Comparison of ENCODE assay signal across 8 cellular contexts in the genomic region with DNA sequence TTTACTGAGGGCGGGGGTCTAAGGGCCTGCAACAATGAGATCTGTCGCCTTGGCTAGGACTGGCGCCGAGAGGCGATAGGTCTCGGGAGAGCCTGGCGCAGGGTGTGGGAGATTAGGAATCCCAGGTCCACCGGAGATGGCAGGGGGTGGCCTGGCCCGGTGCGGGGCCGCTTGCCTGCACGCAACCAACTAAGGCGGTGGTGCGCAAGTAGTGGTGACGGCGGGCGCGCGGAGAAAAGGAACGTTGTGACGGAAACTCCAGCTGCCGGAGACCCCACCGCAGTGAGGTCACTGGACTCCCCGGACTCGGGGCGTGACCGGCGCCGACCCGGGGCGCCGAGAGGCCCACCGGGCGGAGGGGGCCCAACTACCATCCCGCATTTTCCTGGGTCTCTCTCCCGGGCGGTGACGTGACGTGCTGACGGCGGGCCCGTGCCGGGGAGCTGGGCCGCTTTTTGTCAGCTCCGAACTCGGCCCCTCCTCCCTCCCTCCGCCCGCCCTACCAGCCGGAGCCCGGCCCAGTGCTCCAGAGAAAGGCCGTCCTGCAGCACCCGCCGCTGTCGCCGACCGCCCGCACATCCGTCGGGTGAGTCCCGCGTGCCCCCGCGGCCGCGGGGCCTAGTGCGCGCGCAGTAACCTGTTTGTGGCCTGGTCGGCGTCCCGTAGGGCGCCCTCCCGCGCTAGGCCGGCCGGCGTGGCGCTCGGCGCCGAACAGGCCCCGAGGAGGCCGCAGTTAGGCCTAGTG. TPM values are rescaled to one million over a fixed set of nuclear protein-coding genes. Genes with fewer than 3 reads are reported as not detected.
DNase-seq lines count a peak whose midpoint lies in the region; ATAC-seq lines count a peak whose summit lies in the region.

A gene (plus strand): TSS at position 521 of the 745 bp plus-strand sequence. CDS start 18,556 bp downstream, outside the sequence.

- no peaks in the 10 kb centered on the region for H3K27me3 Mint-ChIP-seq in T-helper 17 cell
- H3K27me3 Mint-ChIP-seq in effector memory CD8-positive, alpha-beta T cell = no peaks in the 10 kb centered on the region

- DNase-seq in CMK (ENCODE audit: low read depth) (peak; percentile 32), T-helper 17 cell (peak; percentile 49 to 63 (median 52)), trophoblast cell (peak in 1 of 2 donors; percentile 46), midbrain (lab: John Stamatoyannopoulos, UW) (no peak), SHP77 treated with DMSO at 0.1 percent for 48 hours (lab: John Stamatoyannopoulos, UW) (no peak)
- peak; percentile 57 to 78 (median 61) for DNase-seq in effector memory CD8-positive, alpha-beta T cell

- H3K4me2 ChIP-seq in trophoblast cell (ENCODE audit: low read length) = peak within 1 kb of the TSS; percentile 76

- H3K9me3 ChIP-seq in T-helper 17 cell (ENCODE audit: control insufficient read depth, low read length, poor library complexity, severe bottlenecking) (no peaks in the 10 kb centered on the region), trophoblast cell (ENCODE audit: insufficient read depth, low read depth, low read length) (no peaks in the 10 kb centered on the region)

- H3K4me1 ChIP-seq in trophoblast cell (ENCODE audit: control insufficient read depth in 1 of 2, insufficient read depth in 2 of 2, low read length in 2 of 2) = peaks cover 3 to 5% of the 10 kb centered on the region in 2 experiments

- peak within 1 kb of the TSS; percentile 100 for H3K27ac ChIP-seq in trophoblast cell (ENCODE audit: low read depth, low read length)

- peak within 1 kb of the TSS; percentile 97 for H4K91ac ChIP-seq in trophoblast cell (ENCODE audit: low read depth, low read length)

- H3K18ac ChIP-seq in trophoblast cell (ENCODE audit: low read length) = peak within 1 kb of the TSS; percentile 96

- H3K14ac ChIP-seq in trophoblast cell (ENCODE audit: low read length) = peak within 1 kb of the TSS; percentile 99

- H3K9ac ChIP-seq in trophoblast cell (ENCODE audit: low read length) = peak within 1 kb of the TSS; percentile 100

- H3K9me3 Mint-ChIP-seq in effector memory CD8-positive, alpha-beta T cell = no peaks in the 10 kb centered on the region

- H3K4ac ChIP-seq in trophoblast cell (ENCODE audit: low read depth, low read length) = peak within 1 kb of the TSS; percentile 97

- H4K8ac ChIP-seq in trophoblast cell (ENCODE audit: low read depth, low read length) = peak within 1 kb of the TSS; percentile 99

- H2BK120ac ChIP-seq in trophoblast cell (ENCODE audit: insufficient read depth, low read length, poor library complexity) = peak within 1 kb of the TSS; percentile 90

- peak within 1 kb of the TSS; percentile 92 for H3K4me3 Mint-ChIP-seq in T-helper 17 cell
- peak within 1 kb of the TSS; percentile 76 to 77 for H3K4me3 Mint-ChIP-seq in effector memory CD8-positive, alpha-beta T cell

- H2BK5ac ChIP-seq in trophoblast cell (ENCODE audit: low read depth, low read length, poor library complexity) = peak within 1 kb of the TSS; percentile 92

- H3K79me1 ChIP-seq in trophoblast cell (ENCODE audit: low read length) = peaks cover 15% of the 10 kb centered on the region

- ATAC-seq in HG02884 (IDR thresholded peaks at IDR 0.05; ENCODE audit: unreplicated experiment) (peak; percentile 20), T-helper 17 cell (peak; percentile 51), HG03342 (IDR thresholded peaks at IDR 0.05; ENCODE audit: unreplicated experiment) (no peak)
- peak; percentile 54 for ATAC-seq in effector memory CD8-positive, alpha-beta T cell (replicated peaks)

- H3K79me2 ChIP-seq in trophoblast cell (ENCODE audit: control insufficient read depth, insufficient read depth, low read length, poor library complexity) = peaks cover 10% of the 10 kb centered on the region

- peak within 1 kb of the TSS; percentile 91 for H4K12ac ChIP-seq in trophoblast cell (ENCODE audit: low read depth, low read length)

- no peaks in the 10 kb centered on the region for H3K36me3 ChIP-seq in trophoblast cell (ENCODE audit: control insufficient read depth in 1 of 2, insufficient read depth in 2 of 2, low read length in 2 of 2)

- peak within 1 kb of the TSS; percentile 92 for H3K4me3 ChIP-seq in trophoblast cell (ENCODE audit: low read depth, low read length)

- no CpG with 5 or more reads among the region's 83 CpGs for WGBS in trophoblast cell (ENCODE audit: extremely low coverage, insufficient coverage, insufficient read length)

- peaks cover 6% of the 10 kb centered on the region for H3K36me3 Mint-ChIP-seq in T-helper 17 cell (ENCODE audit: low read depth)
- peaks cover 25% of the 10 kb centered on the region for H3K36me3 Mint-ChIP-seq in effector memory CD8-positive, alpha-beta T cell (ENCODE audit: insufficient read depth)

- H2AK5ac ChIP-seq in trophoblast cell (ENCODE audit: low read length) = peak within 1 kb of the TSS; percentile 93

- no peak within 1 kb of the TSS for H2BK12ac ChIP-seq in trophoblast cell (ENCODE audit: low read length)

- no peak within 1 kb of the TSS for H3K23ac ChIP-seq in trophoblast cell (ENCODE audit: low read length)

- peaks cover 19% of the 10 kb centered on the region for H3K4me1 Mint-ChIP-seq in T-helper 17 cell
- H3K4me1 Mint-ChIP-seq in effector memory CD8-positive, alpha-beta T cell (ENCODE audit: low read depth in 2 of 2) = peaks cover 13 to 21% of the 10 kb centered on the region in 2 donors

- peak within 1 kb of the TSS; percentile 96 for H3K27ac Mint-ChIP-seq in T-helper 17 cell
- H3K27ac Mint-ChIP-seq in effector memory CD8-positive, alpha-beta T cell = peak within 1 kb of the TSS; percentile 98 to 99

- H2AFZ ChIP-seq in trophoblast cell (ENCODE audit: insufficient read depth, low read length, poor library complexity) = peak within 1 kb of the TSS; percentile 79

- H3K27me3 ChIP-seq in trophoblast cell (ENCODE audit: insufficient read depth, low read length) = no peaks in the 10 kb centered on the region

RNA-seq across cellular contexts. Expression of the gene that starts here (rescaled TPM):
- total RNA-seq in T-helper 17 cell = 10 to 100 TPM; 22.2 to 26.7 TPM
- polyA plus RNA-seq in trophoblast cell (2013) = 9.6 and 11.1 TPM in 2 replicates

Comparison
In these comparisons a context has a peak if more than half of its experiments do, and no peak if none do; other contexts are left out.
1. DNase-seq: peak in CMK (single experiment), T-helper 17 cell (3 of 3) and effector memory CD8-positive, alpha-beta T cell (3 of 3); none in midbrain (single experiment) and SHP77 treated with DMSO at 0.1 percent for 48 hours (single experiment).